In the genomic region with DNA sequence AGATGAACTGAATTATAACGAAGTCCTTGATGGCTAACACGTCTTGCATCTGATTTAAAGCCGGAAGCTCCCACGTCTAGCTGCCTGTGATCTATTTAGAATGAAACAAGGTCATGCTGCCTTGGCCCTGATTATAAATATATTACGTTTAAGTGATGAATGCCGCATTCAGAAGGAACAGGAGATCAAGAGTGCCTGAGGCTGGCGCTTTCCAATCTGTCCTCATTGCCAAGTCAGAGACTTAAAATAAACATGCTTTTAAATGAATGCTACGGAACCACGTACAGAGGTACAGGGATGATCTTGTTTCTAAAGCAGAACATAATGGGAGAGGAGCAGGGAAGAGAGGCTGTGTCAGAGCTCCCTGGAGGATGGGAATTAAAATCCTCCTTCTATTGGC, we compare ENCODE assay signal across 31 cellular contexts.
A peak's percentile ranks its signal among the peaks of the same experiment; 100 is the strongest.
DNase-seq lines count a peak whose midpoint lies in the region; ATAC-seq, FAIRE-seq and TF ChIP-seq lines count a peak whose summit lies in the region.
"Had no signal": no experiment of that assay in that cellular context is flagged by ENCODE, and none has a peak within 500 bp of the region (broad histone marks: within the 10 kb centered on the region; RNA-seq: fewer than 3 reads in every experiment).

No MANE protein-coding gene starts in this region.

- TF ChIP-seq EP300 in neural cell (conservative IDR thresholded peaks at IDR 0.05; ENCODE audit: poor library complexity, severe bottlenecking), result no peak

- TF ChIP-seq CTCF in A673 (conservative IDR thresholded peaks at IDR 0.05; ENCODE audit: low read depth, low read length) (no peak), endodermal cell (conservative IDR thresholded peaks at IDR 0.05) (no peak), neural cell (IDR thresholded peaks at IDR 0.05; ENCODE audit: poor library complexity, severe bottlenecking) (no peak), kidney (IDR thresholded peaks at IDR 0.05; ENCODE audit: borderline replicate concordance, extremely low read depth, insufficient read depth) (no peak), pancreas (IDR thresholded peaks at IDR 0.05) (no peak)

- POLR2A ChIA-PET in A673 (lab: Charles Lee; ENCODE audit: low non-redundant PET), result no interaction called here

- H3K4me1 ChIP-seq in A673 (ENCODE audit: insufficient read depth, low read length, poor library complexity, severe bottlenecking) (peaks cover 29% of the 10 kb centered on the region), endodermal cell (ENCODE audit: control insufficient read depth, insufficient read depth, low read length) (no peaks in the 10 kb centered on the region), kidney (ENCODE audit: control insufficient read depth in 1 of 2, insufficient read depth in 1 of 2, low read depth in 1 of 2, low read length in 2 of 2) (peaks cover 0 to 3% of the 10 kb centered on the region in 2 donors), pancreas (no peaks in the 10 kb centered on the region)
- H3K4me1 ChIP-seq: ascending aorta had no signal

- H3K9me2 ChIP-seq in neural cell (ENCODE audit: insufficient read depth, low read length), result no peaks in the 10 kb centered on the region

- H3K36me3 Mint-ChIP-seq in endodermal cell (ENCODE audit: low read depth), result no peaks in the 10 kb centered on the region
- H3K36me3 Mint-ChIP-seq: activated CD8-positive, alpha-beta memory T cell treated with anti-CD3 and anti-CD28 coated beads, Interleukin-2, amount 10 ng/mL, durations not matched to agents 7 days and 5 days; activated naive CD8-positive, alpha-beta T cell treated with anti-CD3 and anti-CD28 coated beads, Interleukin-2, amount 10 ng/mL, durations not matched to agents 7 days and 5 days had no signal

- CTCF ChIA-PET in A673 (lab: Charles Lee), result no interaction called here

- intact Hi-C loops in A673 (cut with micrococcal nuclease; ENCODE audit: unreplicated experiment) (no loop called here), kidney (cut with DNase I) (no loop called here), pancreas (cut with DNase I) (no loop called here)

- 94 to 95% methylated on average over 9 of the region's 9 CpGs for WGBS in endodermal cell (ENCODE audit: insufficient coverage in 1 of 2, insufficient read length in 1 of 2), 2 experiments
- WGBS in pancreas, 2 donors, result 43 to 55% methylated on average over 9 of the region's 9 CpGs

- H3K9me3 ChIP-seq in A673 (ENCODE audit: low read depth, low read length, poor library complexity, severe bottlenecking), result no peaks in the 10 kb centered on the region
- H3K9me3 ChIP-seq in endodermal cell (ENCODE audit: control insufficient read depth, low read length), result peaks cover 7% of the 10 kb centered on the region
- H3K9me3 ChIP-seq in neural cell (ENCODE audit: low read length), result no peaks in the 10 kb centered on the region
- no peaks in the 10 kb centered on the region for H3K9me3 ChIP-seq in kidney (ENCODE audit: control insufficient read depth in 1 of 2, low read length in 2 of 2)
- H3K9me3 ChIP-seq in pancreas, result no peaks in the 10 kb centered on the region
- H3K9me3 ChIP-seq: ascending aorta, BLaER1, heart left ventricle, thyroid gland had no signal

- ATAC-seq in GM18870 (IDR thresholded peaks at IDR 0.05; ENCODE audit: unreplicated experiment) (no peak), pancreas (no peak)
- ATAC-seq: activated CD8-positive, alpha-beta memory T cell treated with anti-CD3 and anti-CD28 coated beads, Interleukin-2, amount 10 ng/mL, durations not matched to agents 7 days and 5 days; activated T-cell treated with anti-CD3 and anti-CD28 coated beads, Interleukin-2, amount 50 U/mL, for 4 hours; esophagus mucosa; PC-3; Right ventricle myocardium inferior; T-helper 17 cell had no signal

- no TSS peak for BruUV-seq in A673 (replicated peaks; lab: Mats Ljungman, UMichigan)

- H3K27ac ChIP-seq in A673 (ENCODE audit: low read depth, low read length, poor library complexity, severe bottlenecking) (no peak overlapping the region), endodermal cell (ENCODE audit: low read depth, low read length) (peak overlapping the region; percentile 21), neural cell (ENCODE audit: low read length) (peak overlapping the region; percentile 73), kidney (ENCODE audit: low read depth in 2 of 2, low read length in 2 of 2) (no peak overlapping the region), pancreas (no peak overlapping the region)
- H3K27ac ChIP-seq: ascending aorta, BLaER1, thyroid gland had no signal

- H3K36me3 ChIP-seq in A673 (ENCODE audit: insufficient read depth, low read length, poor library complexity, severe bottlenecking) (no peaks in the 10 kb centered on the region), endodermal cell (ENCODE audit: control insufficient read depth, insufficient read depth, low read length) (no peaks in the 10 kb centered on the region), neural cell (ENCODE audit: insufficient read depth, low read length) (no peaks in the 10 kb centered on the region), kidney (ENCODE audit: control insufficient read depth in 1 of 2, insufficient read depth in 2 of 2, low read length in 2 of 2) (no peaks in the 10 kb centered on the region), pancreas (no peaks in the 10 kb centered on the region)
- H3K36me3 ChIP-seq: ascending aorta, BLaER1, heart left ventricle, thyroid gland had no signal

- H2AFZ ChIP-seq in neural cell (ENCODE audit: low read depth, low read length), result no peak overlapping the region

- no peak for TF ChIP-seq RAD21 in neural cell (conservative IDR thresholded peaks at IDR 0.05)

- H3K9me3 Mint-ChIP-seq in endodermal cell, result no peaks in the 10 kb centered on the region
- H3K9me3 Mint-ChIP-seq: activated naive CD8-positive, alpha-beta T cell treated with anti-CD3 and anti-CD28 coated beads, Interleukin-2, amount 10 ng/mL, durations not matched to agents 7 days and 5 days had no signal

- H4K20me1 ChIP-seq in neural cell (ENCODE audit: insufficient read depth), result no peaks in the 10 kb centered on the region
- H4K20me1 ChIP-seq: BLaER1 had no signal

- peak; percentile 29 for DNase-seq in A673 (ENCODE audit: low spot score)
- peak; percentile 73 for DNase-seq in M059J (ENCODE audit: low read depth)
- no peak for DNase-seq in endodermal cell
- no peak for DNase-seq in kidney
- DNase-seq in pancreas, result no peak
- no peak for DNase-seq in NCI-H226
- DNase-seq: activated CD4-positive, alpha-beta T cell treated with anti-CD3 and anti-CD28 coated beads, Interleukin-2, amount 50 U/mL, for 4 hours; activated CD8-positive, alpha-beta memory T cell treated with anti-CD3 and anti-CD28 coated beads, Interleukin-2, amount 10 ng/mL, durations not matched to agents 7 days and 5 days; activated gamma-delta T cell treated with Interleukin-2 at 50 U/mL for 16 hours; activated naive CD8-positive, alpha-beta T cell treated with anti-CD3 and anti-CD28 coated beads, Interleukin-2, amount 10 ng/mL, durations not matched to agents 7 days and 5 days; activated T-cell treated with anti-CD3 and anti-CD28 coated beads, Interleukin-2, amount 50 U/mL, for 4 hours; DMS53; foreskin fibroblast; heart left ventricle; NCI-H1694; NCI-H2171; NCI-H510A treated with DMSO at 0.1 percent for 48 hours; PC-3; stimulated activated CD4-positive, alpha-beta T cell treated with anti-CD3 and anti-CD28 coated beads, Interleukin-4, amount 100 ng/mL, for 24 hours; T-helper 17 cell; thyroid gland had no signal

- H3K27me3 Mint-ChIP-seq in endodermal cell (ENCODE audit: insufficient read depth), result no peaks in the 10 kb centered on the region
- H3K27me3 Mint-ChIP-seq: activated CD8-positive, alpha-beta memory T cell treated with anti-CD3 and anti-CD28 coated beads, Interleukin-2, amount 10 ng/mL, durations not matched to agents 7 days and 5 days; activated naive CD8-positive, alpha-beta T cell treated with anti-CD3 and anti-CD28 coated beads, Interleukin-2, amount 10 ng/mL, durations not matched to agents 7 days and 5 days; central memory CD8-positive, alpha-beta T cell; dendritic cell treated with granulocyte-macrophage colony-stimulating factor and Interleukin-4, amounts not matched to agents 40 ng/mL and 50 ng/mL, for 4 days; T-helper 17 cell had no signal

- no peak overlapping the region for H3K4me2 ChIP-seq in neural cell (ENCODE audit: low read length)
- H3K4me2 ChIP-seq: BLaER1 had no signal

- H3K27me3 ChIP-seq in A673 (replicated peaks; ENCODE audit: insufficient read depth, low read depth, low read length, poor library complexity) (no peaks in the 10 kb centered on the region), endodermal cell (ENCODE audit: control insufficient read depth, insufficient read depth, low read length, poor library complexity, severe bottlenecking) (no peaks in the 10 kb centered on the region), neural cell (ENCODE audit: insufficient read depth, low read depth, low read length) (no peaks in the 10 kb centered on the region), pancreas (no peaks in the 10 kb centered on the region)
- H3K27me3 ChIP-seq: ascending aorta, BLaER1, heart left ventricle, thyroid gland had no signal

- FAIRE-seq in kidney (lab: Jason Lieb, UNC), result no peak
- FAIRE-seq in pancreas (lab: Jason Lieb, UNC), result no peak
- FAIRE-seq: GM12892, TTC549 had no signal

- no peak overlapping the region for H3K4me3 Mint-ChIP-seq in endodermal cell
- H3K4me3 Mint-ChIP-seq: activated CD8-positive, alpha-beta memory T cell treated with anti-CD3 and anti-CD28 coated beads, Interleukin-2, amount 10 ng/mL, durations not matched to agents 7 days and 5 days; activated naive CD8-positive, alpha-beta T cell treated with anti-CD3 and anti-CD28 coated beads, Interleukin-2, amount 10 ng/mL, durations not matched to agents 7 days and 5 days; activated T-cell treated with anti-CD3 and anti-CD28 coated beads, Interleukin-2, amount 50 U/mL, for 4 hours; central memory CD8-positive, alpha-beta T cell; dendritic cell treated with granulocyte-macrophage colony-stimulating factor and Interleukin-4, amounts not matched to agents 40 ng/mL and 50 ng/mL, for 4 days; T-helper 17 cell had no signal

- no peaks in the 10 kb centered on the region for H3K79me2 ChIP-seq in neural cell (replicated peaks; ENCODE audit: insufficient read depth, low read length)

- no peak overlapping the region for H3K4me3 ChIP-seq in A673 (ENCODE audit: low read depth, low read length, poor library complexity, severe bottlenecking)
- H3K4me3 ChIP-seq in endodermal cell (ENCODE audit: low read length), result no peak overlapping the region
- no peak overlapping the region for H3K4me3 ChIP-seq in neural cell (ENCODE audit: low read length)
- no peak overlapping the region for H3K4me3 ChIP-seq in kidney (ENCODE audit: low read length in 2 of 2)
- H3K4me3 ChIP-seq in pancreas, result no peak overlapping the region
- H3K4me3 ChIP-seq: ascending aorta, BLaER1, heart left ventricle, thyroid gland had no signal

- H3F3A ChIP-seq in neural cell (ENCODE audit: insufficient read depth, low read length, poor library complexity, severe bottlenecking), result no peaks in the 10 kb centered on the region

- H3K4me1 Mint-ChIP-seq in endodermal cell, result peaks cover 18% of the 10 kb centered on the region
- H3K4me1 Mint-ChIP-seq: activated CD8-positive, alpha-beta memory T cell treated with anti-CD3 and anti-CD28 coated beads, Interleukin-2, amount 10 ng/mL, durations not matched to agents 7 days and 5 days; activated naive CD8-positive, alpha-beta T cell treated with anti-CD3 and anti-CD28 coated beads, Interleukin-2, amount 10 ng/mL, durations not matched to agents 7 days and 5 days; central memory CD8-positive, alpha-beta T cell; T-helper 17 cell had no signal

- H3K9ac ChIP-seq in endodermal cell (ENCODE audit: extremely low read depth, low read length, poor library complexity, severe bottlenecking) (no peak overlapping the region), neural cell (ENCODE audit: low read length) (no peak overlapping the region), kidney (ENCODE audit: low read length in 2 of 2) (no peak overlapping the region)
- H3K9ac ChIP-seq: BLaER1 had no signal

- H3K27ac Mint-ChIP-seq in endodermal cell, result no peak overlapping the region
- H3K27ac Mint-ChIP-seq: activated CD8-positive, alpha-beta memory T cell treated with anti-CD3 and anti-CD28 coated beads, Interleukin-2, amount 10 ng/mL, durations not matched to agents 7 days and 5 days; activated naive CD8-positive, alpha-beta T cell treated with anti-CD3 and anti-CD28 coated beads, Interleukin-2, amount 10 ng/mL, durations not matched to agents 7 days and 5 days; dendritic cell treated with granulocyte-macrophage colony-stimulating factor and Interleukin-4, amounts not matched to agents 40 ng/mL and 50 ng/mL, for 4 days; T-helper 17 cell had no signal

Comparison
In these comparisons a context has a peak if more than half of its experiments do, and no peak if none do; other contexts are left out.
1. DNase-seq: peak in A673 (single experiment) and M059J (single experiment); none in endodermal cell (single experiment), kidney (single experiment), pancreas (0 of 6) and NCI-H226 (single experiment).
2. H3K27ac ChIP-seq: peak in endodermal cell (single experiment) and neural cell (single experiment); none in A673 (single experiment), kidney (0 of 2) and pancreas (0 of 4).